In the genomic region with DNA sequence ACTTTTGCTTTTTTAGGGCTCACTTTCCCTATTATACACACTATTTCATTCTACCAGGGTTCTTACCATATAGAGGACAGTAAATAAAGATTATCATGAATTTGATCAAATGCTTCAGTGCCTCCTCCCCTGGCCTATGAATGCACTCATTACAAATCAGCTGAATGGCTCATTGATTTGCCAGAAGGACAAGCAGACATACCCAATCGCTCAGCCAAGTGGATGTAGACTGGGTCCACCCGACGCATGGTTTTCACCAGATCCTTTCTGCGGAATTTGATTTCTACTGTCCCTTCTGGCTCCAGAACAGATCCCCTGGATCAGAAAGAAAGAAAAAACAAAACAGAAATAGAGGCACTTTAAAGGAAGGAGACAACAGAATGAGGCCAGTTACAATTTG, we compare ENCODE assay signal across 14 cellular contexts.
DNase-seq lines count a peak whose midpoint lies in the region; TF ChIP-seq lines count a peak whose summit lies in the region.
"Had no signal": no experiment of that assay in that cellular context is flagged by ENCODE, and none has a peak within 500 bp of the region (broad histone marks: within the 10 kb centered on the region; RNA-seq: fewer than 3 reads in every experiment).

No MANE protein-coding gene starts in this region.

- no peak overlapping the region for H2AK5ac ChIP-seq in trophoblast cell (ENCODE audit: low read length)

- H2BK5ac ChIP-seq in trophoblast cell (ENCODE audit: low read depth, low read length, poor library complexity): no peak overlapping the region

- H4K91ac ChIP-seq in trophoblast cell (ENCODE audit: low read depth, low read length): no peak overlapping the region

- H3K4me3 Mint-ChIP-seq in nephron progenitor cell: no peak overlapping the region

- H3K79me2 ChIP-seq in trophoblast cell (ENCODE audit: control insufficient read depth, insufficient read depth, low read length, poor library complexity): no peaks in the 10 kb centered on the region

- H3K27me3 Mint-ChIP-seq in nephron progenitor cell (ENCODE audit: low read depth, poor library complexity): no peaks in the 10 kb centered on the region

- H3K9me3 ChIP-seq in trophoblast cell (ENCODE audit: insufficient read depth, low read depth, low read length): peaks cover 2% of the 10 kb centered on the region
- H3K9me3 ChIP-seq: BLaER1 treated with 17β-estradiol and CSF1 and Interleukin-3, amounts not matched to agents 10 nM and 100 nM had no signal

- no peaks in the 10 kb centered on the region for H3K27me3 ChIP-seq in trophoblast cell (ENCODE audit: insufficient read depth, low read length)
- H3K27me3 ChIP-seq: BLaER1 treated with 17β-estradiol and CSF1 and Interleukin-3, amounts not matched to agents 10 nM and 100 nM had no signal

- H3K27ac ChIP-seq in VCaP: peak overlapping the region; percentile 76
- H3K27ac ChIP-seq in temporal lobe (ENCODE audit: low read depth, low read length): peak overlapping the region; percentile 88
- no peak overlapping the region for H3K27ac ChIP-seq in trophoblast cell (ENCODE audit: low read depth, low read length)
- H3K27ac ChIP-seq: KMS-11 had no signal

- peak overlapping the region; percentile 69 for H3K27ac Mint-ChIP-seq in nephron progenitor cell

- H3K4me3 ChIP-seq in trophoblast cell (ENCODE audit: low read depth, low read length): no peak overlapping the region
- H3K4me3 ChIP-seq: BLaER1 treated with 17β-estradiol and CSF1 and Interleukin-3, amounts not matched to agents 10 nM and 100 nM had no signal

- H4K12ac ChIP-seq in trophoblast cell (ENCODE audit: low read depth, low read length): no peak overlapping the region

- H3K4me1 Mint-ChIP-seq in nephron progenitor cell: peaks cover 61% of the 10 kb centered on the region

- H3K36me3 ChIP-seq in trophoblast cell (ENCODE audit: control insufficient read depth in 1 of 2, insufficient read depth in 2 of 2, low read length in 2 of 2): peaks cover 9 to 20% of the 10 kb centered on the region in 2 experiments

- H3K79me1 ChIP-seq in trophoblast cell (ENCODE audit: low read length): no peaks in the 10 kb centered on the region

- peaks cover 55% of the 10 kb centered on the region for H3K36me3 Mint-ChIP-seq in nephron progenitor cell (ENCODE audit: low read depth)

- no peak overlapping the region for H3K18ac ChIP-seq in trophoblast cell (ENCODE audit: low read length)

- H3K9ac ChIP-seq in trophoblast cell (ENCODE audit: low read length): no peak overlapping the region
- H3K9ac ChIP-seq: BLaER1 treated with 17β-estradiol and CSF1 and Interleukin-3, amounts not matched to agents 10 nM and 100 nM; KMS-11 had no signal

- no peaks in the 10 kb centered on the region for H3K9me3 Mint-ChIP-seq in nephron progenitor cell

- H4K8ac ChIP-seq in trophoblast cell (ENCODE audit: low read depth, low read length): no peak overlapping the region

- H3K14ac ChIP-seq in trophoblast cell (ENCODE audit: low read length): no peak overlapping the region

- peaks cover 0 to 8% of the 10 kb centered on the region in 2 experiments for H3K4me1 ChIP-seq in trophoblast cell (ENCODE audit: control insufficient read depth in 1 of 2, insufficient read depth in 2 of 2, low read length in 2 of 2)
- H3K4me1 ChIP-seq: BLaER1 treated with 17β-estradiol and CSF1 and Interleukin-3, amounts not matched to agents 10 nM and 100 nM had no signal

- WGBS in trophoblast cell (ENCODE audit: extremely low coverage, insufficient coverage, insufficient read length): no CpG with 5 or more reads among the region's 4 CpGs

- TF ChIP-seq CTCF in VCaP (conservative IDR thresholded peaks at IDR 0.05) (no peak), nephron progenitor cell (IDR thresholded peaks at IDR 0.05) (no peak)

- no peak overlapping the region for H3K4me2 ChIP-seq in trophoblast cell (ENCODE audit: low read length)
- H3K4me2 ChIP-seq: BLaER1 treated with 17β-estradiol and CSF1 and Interleukin-3, amounts not matched to agents 10 nM and 100 nM; KMS-11 had no signal

- peak; percentile 84 for DNase-seq in globus pallidus (ENCODE audit: low spot score)
- DNase-seq in nephron progenitor cell: no peak
- no peak for DNase-seq in trophoblast cell
- no peak for DNase-seq in NK-92 (lab: John Stamatoyannopoulos, UW; ENCODE audit: unreplicated experiment)
- DNase-seq in AML-193 (lab: John Stamatoyannopoulos, UW): no peak
- DNase-seq: MM.1S, NCI-H1105 treated with DMSO at 0.1 percent for 48 hours, NCI-H187, NCI-H82, SHP77 treated with DMSO at 0.1 percent for 48 hours had no signal

- H3K4ac ChIP-seq in trophoblast cell (ENCODE audit: low read depth, low read length): no peak overlapping the region

- no peak overlapping the region for H2BK12ac ChIP-seq in trophoblast cell (ENCODE audit: low read length)

- H2BK120ac ChIP-seq in trophoblast cell (ENCODE audit: insufficient read depth, low read length, poor library complexity): no peak overlapping the region

- no peak overlapping the region for H2AFZ ChIP-seq in trophoblast cell (ENCODE audit: insufficient read depth, low read length, poor library complexity)

- H3K23ac ChIP-seq in trophoblast cell (ENCODE audit: low read length): no peak overlapping the region
